7 cellular contexts compared by ENCODE assay signal in the genomic region with DNA sequence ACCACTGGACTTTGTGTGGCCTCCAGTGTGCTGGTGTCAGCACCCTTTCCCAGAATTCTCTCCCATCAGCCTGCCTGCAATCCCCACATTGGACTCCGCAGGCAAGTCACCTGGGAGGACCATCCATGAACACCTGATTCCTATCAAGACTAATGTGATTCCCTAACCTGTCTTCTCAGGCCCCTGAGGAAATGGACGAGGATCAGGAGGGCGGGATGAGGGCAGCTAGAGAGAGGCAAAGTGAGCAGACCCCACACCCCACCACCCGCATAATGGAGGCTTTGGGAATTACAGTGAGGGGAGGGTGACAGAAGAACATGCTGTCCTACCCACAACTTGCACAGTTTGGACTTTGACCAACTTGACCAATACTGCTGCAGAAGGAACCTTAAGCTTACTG.
"Had no signal": no experiment of that assay in that cellular context is flagged by ENCODE, and none has a peak within 500 bp of the region (broad histone marks: within the 10 kb centered on the region; RNA-seq: fewer than 3 reads in every experiment).

No MANE protein-coding gene starts in this region.

- FAIRE-seq: HepG2, HTR-8/SVneo had no signal

- ATAC-seq: HepG2 had no signal

- H3K4me3 ChIP-seq: K562 had no signal

- DNase-seq: IMR-90, KBM-7, KG1 had no signal

- H3K27ac ChIP-seq: HL-60 had no signal
